In genomic region chr17:43810226-43810715, GRCh38 we compare ENCODE assay signal across 20 cellular contexts. TPM values are rescaled to one million over a fixed set of nuclear protein-coding genes. Genes with fewer than 3 reads are reported as not detected.
A peak's percentile ranks its signal among the peaks of the same experiment; 100 is the strongest.
DNase-seq lines count a peak whose midpoint lies in the region; ATAC-seq and TF ChIP-seq lines count a peak whose summit lies in the region.
"Had no signal": no experiment of that assay in that cellular context is flagged by ENCODE, and none has a peak within 500 bp of the region (broad histone marks: within the 10 kb centered on the region; RNA-seq: fewer than 3 reads in every experiment).

No MANE protein-coding gene starts in this region.

- no peaks in the 10 kb centered on the region for H3K9me3 Mint-ChIP-seq in activated naive CD4-positive, alpha-beta T cell treated with anti-CD3 and anti-CD28 coated beads, Interleukin-2, amount 50 U/mL, for 24 hours
- H3K9me3 Mint-ChIP-seq: CD8-positive, alpha-beta T cell; HFFc6 had no signal

- H3K36me3 Mint-ChIP-seq in activated naive CD4-positive, alpha-beta T cell treated with anti-CD3 and anti-CD28 coated beads, Interleukin-2, amount 50 U/mL, for 24 hours: no peaks in the 10 kb centered on the region
- H3K36me3 Mint-ChIP-seq: CD8-positive, alpha-beta T cell had no signal

- peaks cover 0 to 4% of the 10 kb centered on the region in 2 donors for H3K36me3 ChIP-seq in thyroid gland

- ATAC-seq in GM19467 (IDR thresholded peaks at IDR 0.05; ENCODE audit: unreplicated experiment): no peak
- ATAC-seq: CD8-positive, alpha-beta T cell; K562 had no signal

- H3K27me3 ChIP-seq in thyroid gland: no peaks in the 10 kb centered on the region
- H3K27me3 ChIP-seq: BLaER1 had no signal

- no peak for DNase-seq in activated naive CD4-positive, alpha-beta T cell treated with Interleukin-2 at 50 U/mL for 16 hours
- DNase-seq in coronary artery (ENCODE audit: low spot score): peak; percentile 66
- DNase-seq in thyroid gland: peak; percentile 80 to 84
- no peak for DNase-seq in stimulated activated naive CD4-positive, alpha-beta T cell treated with Interleukin-2 at 50 U/mL for 16 hours (lab: John Stamatoyannopoulos, UW)
- DNase-seq in MV-4-11 (lab: John Stamatoyannopoulos, UW): no peak
- DNase-seq: 8988T; CD8-positive, alpha-beta T cell; DMS 273 treated with DMSO at 0.1 percent for 48 hours; GF-D8; GM23248; HCEC 1CT; HFFc6; IMR-90 had no signal

- H3K27ac Mint-ChIP-seq in activated naive CD4-positive, alpha-beta T cell treated with anti-CD3 and anti-CD28 coated beads, Interleukin-2, amount 50 U/mL, for 24 hours: peak overlapping the region; percentile 59
- H3K27ac Mint-ChIP-seq: CD14-positive monocyte; CD8-positive, alpha-beta T cell; HFFc6 had no signal

- H3K4me3 ChIP-seq in coronary artery: no peak overlapping the region
- no peak overlapping the region for H3K4me3 ChIP-seq in thyroid gland (replicated peaks in 1 of 3)
- H3K4me3 ChIP-seq: BLaER1, GM23248, K562 had no signal

- TF ChIP-seq POLR2A in thyroid gland (IDR thresholded peaks at IDR 0.05): no peak

- H3K27me3 Mint-ChIP-seq in activated naive CD4-positive, alpha-beta T cell treated with anti-CD3 and anti-CD28 coated beads, Interleukin-2, amount 50 U/mL, for 24 hours: no peaks in the 10 kb centered on the region

- TF ChIP-seq CTCF in coronary artery (IDR thresholded peaks at IDR 0.05) (no peak), thyroid gland (IDR thresholded peaks at IDR 0.05) (no peak)

- 32 to 59% methylated on average over 4 of the region's 4 CpGs for WGBS in thyroid gland, 2 donors

- no peak overlapping the region for H3K27ac ChIP-seq in coronary artery
- peak overlapping the region in 2 of 3 donors; percentile 26 to 27 for H3K27ac ChIP-seq in thyroid gland
- H3K27ac ChIP-seq: BLaER1, GM23248 had no signal

- H3K4me1 ChIP-seq in thyroid gland: peaks cover 3 to 17% of the 10 kb centered on the region in 2 donors
- H3K4me1 ChIP-seq: BLaER1 had no signal

- no peaks in the 10 kb centered on the region for H3K4me1 Mint-ChIP-seq in activated naive CD4-positive, alpha-beta T cell treated with anti-CD3 and anti-CD28 coated beads, Interleukin-2, amount 50 U/mL, for 24 hours

- intact Hi-C loops in thyroid gland (cut with DNase I): no loop called here

- no peaks in the 10 kb centered on the region for H3K9me3 ChIP-seq in thyroid gland
- H3K9me3 ChIP-seq: BLaER1 had no signal

- no peak overlapping the region for H3K4me3 Mint-ChIP-seq in activated naive CD4-positive, alpha-beta T cell treated with anti-CD3 and anti-CD28 coated beads, Interleukin-2, amount 50 U/mL, for 24 hours
- H3K4me3 Mint-ChIP-seq: CD14-positive monocyte; CD8-positive, alpha-beta T cell; HFFc6 had no signal

RNA-seq across cellular contexts. Expression of gene MPP3, which starts 22.7 kb away (rescaled TPM):
- 10 to 100 TPM in 3 of 4 donors, 1 to 10 TPM in 1; 7.1 to 20.5 (median 15.4) TPM for total RNA-seq in thyroid gland
- total RNA-seq: CD8-positive, alpha-beta T cell had no signal

RNA-seq across cellular contexts. Expression of gene CFAP97D1, which starts 30.0 kb away (rescaled TPM):
- under 1 TPM in 1 of 4 donors, not detected in 3; 0.13 TPM for total RNA-seq in thyroid gland
- total RNA-seq: A673; CD8-positive, alpha-beta T cell; GM23248; H4; HFFc6; K562 had no signal

RNA-seq across cellular contexts. Expression of gene DUSP3, which starts 31.5 kb away (rescaled TPM):
- total RNA-seq in thyroid gland: 10 to 100 TPM; 67.7 to 98.5 (median 72.0) TPM

RNA-seq across cellular contexts. Expression of gene CD300LG, which starts 36.7 kb away (rescaled TPM):
- 10 to 100 TPM in 1 of 4 donors, 1 to 10 TPM in 3; 1.5 to 22.5 (median 2.2) TPM for total RNA-seq in thyroid gland
- total RNA-seq: A673; CD8-positive, alpha-beta T cell; GM23248; H4; HFFc6; IMR-90; K562 had no signal

RNA-seq across cellular contexts. Expression of gene SOST, which starts 51.7 kb away (rescaled TPM):
- total RNA-seq in thyroid gland: not detected
- total RNA-seq: A673; CD8-positive, alpha-beta T cell; GM23248; HFFc6; IMR-90; K562 had no signal

Comparison
In these comparisons a context has a peak if more than half of its experiments do, and no peak if none do; other contexts are left out.
1. DNase-seq: peak in coronary artery (single experiment) and thyroid gland (2 of 2); none in activated naive CD4-positive, alpha-beta T cell treated with Interleukin-2 at 50 U/mL for 16 hours (single experiment), stimulated activated naive CD4-positive, alpha-beta T cell treated with Interleukin-2 at 50 U/mL for 16 hours (single experiment) and MV-4-11 (single experiment).
2. H3K27ac ChIP-seq: peak in thyroid gland (2 of 3); none in coronary artery (0 of 2).